ENCODE assay signal across 18 cellular contexts in the genomic region with DNA sequence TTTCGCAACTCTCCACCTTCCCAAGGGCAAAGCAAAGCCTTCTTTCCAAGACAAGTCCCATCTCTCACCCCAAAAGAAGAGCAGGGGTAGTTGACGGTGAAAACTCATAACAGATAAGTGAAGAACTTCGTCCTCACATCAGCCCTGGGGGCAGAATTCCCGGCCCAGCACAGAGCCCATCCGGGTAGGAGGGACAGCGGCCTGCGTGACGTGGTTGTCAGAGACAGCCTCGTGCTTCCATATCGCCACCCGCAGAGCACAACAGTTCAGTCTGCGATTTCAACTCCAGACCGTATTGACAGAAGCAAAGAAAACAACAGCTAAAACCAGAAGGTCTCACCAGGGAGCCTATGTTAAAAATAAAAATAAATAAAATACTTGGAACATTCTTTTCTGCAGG.
DNase-seq lines count a peak whose midpoint lies in the region; ATAC-seq and TF ChIP-seq lines count a peak whose summit lies in the region.
"Had no signal": no experiment of that assay in that cellular context is flagged by ENCODE, and none has a peak within 500 bp of the region (broad histone marks: within the 10 kb centered on the region; RNA-seq: fewer than 3 reads in every experiment).

No MANE protein-coding gene starts in this region.

- POLR2A ChIA-PET in GM10248 (lab: Yijun Ruan, JAX): no interaction called here

- peak overlapping the region; percentile 57 for H3K27ac Mint-ChIP-seq in neural crest cell (ENCODE audit: unreplicated experiment)
- peak overlapping the region; percentile 43 for H3K27ac Mint-ChIP-seq in stimulated activated effector memory CD8-positive, alpha-beta T cell treated with anti-CD3 and anti-CD28 coated beads, Interleukin-12 subunit alpha, Interleukin-12 subunit beta, amount 100 ng/mL, for 72 hours
- H3K27ac Mint-ChIP-seq: CD14-positive monocyte had no signal

- in situ Hi-C loops in astrocyte of the spinal cord (cut with HindIII; ENCODE audit: low sequenced_read_pairs): no loop called here

- CTCF ChIA-PET in GM10248 (lab: Yijun Ruan, JAX): no interaction called here

- ATAC-seq in stimulated activated effector memory CD8-positive, alpha-beta T cell treated with anti-CD3 and anti-CD28 coated beads, Interleukin-12 subunit alpha, Interleukin-12 subunit beta, amount 100 ng/mL, for 72 hours: no peak
- no peak for ATAC-seq in GM21526 (IDR thresholded peaks at IDR 0.05; ENCODE audit: low FRiP score, unreplicated experiment)
- no peak for ATAC-seq in GM21528 (IDR thresholded peaks at IDR 0.05; ENCODE audit: low FRiP score, unreplicated experiment)

- H3K9me3 Mint-ChIP-seq in neural crest cell: no peaks in the 10 kb centered on the region
- no peaks in the 10 kb centered on the region for H3K9me3 Mint-ChIP-seq in stimulated activated effector memory CD8-positive, alpha-beta T cell treated with anti-CD3 and anti-CD28 coated beads, Interleukin-12 subunit alpha, Interleukin-12 subunit beta, amount 100 ng/mL, for 72 hours

- H3K4me3 Mint-ChIP-seq in neural crest cell: no peak overlapping the region
- no peak overlapping the region for H3K4me3 Mint-ChIP-seq in stimulated activated effector memory CD8-positive, alpha-beta T cell treated with anti-CD3 and anti-CD28 coated beads, Interleukin-12 subunit alpha, Interleukin-12 subunit beta, amount 100 ng/mL, for 72 hours
- H3K4me3 Mint-ChIP-seq: CD14-positive monocyte had no signal

- no peak for TF ChIP-seq CTCF in GM10248 (IDR thresholded peaks at IDR 0.05; ENCODE audit: control extremely low read depth, extremely low read depth, low read depth, missing control alignments)
- TF ChIP-seq CTCF in astrocyte of the spinal cord (IDR thresholded peaks at IDR 0.05; ENCODE audit: low read depth, low read length): no peak
- TF ChIP-seq CTCF in neural crest cell (conservative IDR thresholded peaks at IDR 0.05): no peak

- no peaks in the 10 kb centered on the region for H3K36me3 Mint-ChIP-seq in neural crest cell (ENCODE audit: low read depth)
- no peaks in the 10 kb centered on the region for H3K36me3 Mint-ChIP-seq in stimulated activated effector memory CD8-positive, alpha-beta T cell treated with anti-CD3 and anti-CD28 coated beads, Interleukin-12 subunit alpha, Interleukin-12 subunit beta, amount 100 ng/mL, for 72 hours
- H3K36me3 Mint-ChIP-seq: CD14-positive monocyte had no signal

- no peak overlapping the region for H3K4me3 ChIP-seq in astrocyte of the spinal cord (ENCODE audit: low read depth, low read length)

- no peaks in the 10 kb centered on the region for H3K27me3 Mint-ChIP-seq in neural crest cell (ENCODE audit: low read depth)

- H3K4me1 Mint-ChIP-seq in neural crest cell: peaks cover 5% of the 10 kb centered on the region
- H3K4me1 Mint-ChIP-seq in stimulated activated effector memory CD8-positive, alpha-beta T cell treated with anti-CD3 and anti-CD28 coated beads, Interleukin-12 subunit alpha, Interleukin-12 subunit beta, amount 100 ng/mL, for 72 hours: peaks cover 37% of the 10 kb centered on the region

- peak; percentile 12 for DNase-seq in GM10248 (ENCODE audit: extremely low spot score)
- DNase-seq in astrocyte of the spinal cord (ENCODE audit: low read depth, low spot score): peak; percentile 68
- DNase-seq in neural crest cell (ENCODE audit: low read depth, low spot score): no peak
- DNase-seq in stimulated activated effector memory CD8-positive, alpha-beta T cell treated with anti-CD3 and anti-CD28 coated beads, Interleukin-12 subunit alpha, Interleukin-12 subunit beta, amount 100 ng/mL, for 72 hours (ENCODE audit: low spot score in 2 of 2): no peak
- no peak for DNase-seq in NCI-H82 treated with DMSO at 0.1 percent for 48 hours (lab: John Stamatoyannopoulos, UW; ENCODE audit: unreplicated experiment)
- DNase-seq: ACHN, DMS79, HCEC 1CT, NCI-H1105, NCI-H2081, NCI-H2171 treated with DMSO at 0.1 percent for 48 hours, NCI-H510A, NCI-H774, OCI-M1, Right ventricle myocardium superior had no signal

Comparison
In these comparisons a context has a peak if more than half of its experiments do, and no peak if none do; other contexts are left out.
1. DNase-seq: peak in GM10248 (single experiment) and astrocyte of the spinal cord (single experiment); none in neural crest cell (single experiment), stimulated activated effector memory CD8-positive, alpha-beta T cell treated with anti-CD3 and anti-CD28 coated beads, Interleukin-12 subunit alpha, Interleukin-12 subunit beta, amount 100 ng/mL, for 72 hours (0 of 2) and NCI-H82 treated with DMSO at 0.1 percent for 48 hours (single experiment).